Comparison of ENCODE assay signal across 8 cellular contexts in the genomic region with DNA sequence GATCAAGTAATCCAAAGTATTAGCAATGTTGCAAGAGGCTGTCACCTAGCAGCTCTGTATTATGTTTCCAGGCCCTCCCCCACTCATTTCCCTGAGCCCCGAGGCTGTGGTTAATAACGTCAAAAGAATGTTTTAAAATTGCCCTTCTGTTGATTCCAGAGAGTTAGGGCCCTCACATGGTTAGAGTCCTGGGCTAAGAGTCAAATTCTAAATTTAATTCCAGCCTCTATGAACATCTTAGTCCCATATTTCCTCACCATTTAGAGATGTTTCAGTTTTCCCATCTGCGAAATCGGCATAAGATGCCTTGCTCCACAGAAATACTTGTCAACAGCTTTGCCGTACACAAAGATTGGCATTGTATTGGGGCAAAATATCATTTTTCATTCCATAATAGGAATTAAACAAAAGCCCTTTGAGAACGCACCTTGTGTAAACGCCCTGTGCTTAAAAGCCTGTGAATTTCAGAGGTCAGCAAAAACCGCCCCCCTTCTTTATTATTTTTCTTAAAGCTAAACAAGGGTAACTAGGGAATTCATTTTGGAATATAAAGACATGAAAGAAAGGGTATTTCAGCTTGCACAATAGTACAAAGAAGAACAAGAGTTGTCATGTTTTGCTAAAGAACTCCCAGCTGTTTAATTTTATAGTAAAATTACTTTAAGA.
DNase-seq lines count a peak whose midpoint lies in the region; TF ChIP-seq lines count a peak whose summit lies in the region.

No MANE protein-coding gene starts in this region.

- H3K27me3 ChIP-seq in BE2C (no peaks in the 10 kb centered on the region), breast epithelium (no peaks in the 10 kb centered on the region), muscle layer of duodenum (ENCODE audit: low read depth, low read length) (no peaks in the 10 kb centered on the region), thyroid gland (no peaks in the 10 kb centered on the region), ovary (no peaks in the 10 kb centered on the region)

- intact Hi-C loops in breast epithelium (cut with DNase I; ENCODE audit: low total_unique reads) (no loop called here), thyroid gland (cut with DNase I) (loop anchor here (5.0 kb wide), 1 partner anchor 205 kb away; no protein-coding TSS in a partner anchor), ovary (cut with DNase I) (loop anchor here in 3 of 4 donors (5.0 to 10.0 kb wide), 3 partner anchors 135 to 208 kb away; partner anchors contain the start of gene ARID5B (in 1 of the 3))

- TF ChIP-seq POLR2A in breast epithelium (IDR thresholded peaks at IDR 0.05): no peak
- TF ChIP-seq POLR2A in thyroid gland (IDR thresholded peaks at IDR 0.05): no peak
- TF ChIP-seq POLR2A in ovary (IDR thresholded peaks at IDR 0.05): no peak

- 83 to 88% methylated on average over 8 of the region's 8 CpGs for WGBS in thyroid gland, 2 donors
- WGBS in ovary, 3 donors: 64 to 69% (median 67%) methylated on average over 8 of the region's 8 CpGs

- H3K4me1 ChIP-seq in BE2C (peaks cover 34% of the 10 kb centered on the region), breast epithelium (peaks cover 4 to 22% of the 10 kb centered on the region in 2 donors), muscle layer of duodenum (ENCODE audit: control insufficient read depth in 1 of 2, insufficient read depth in 2 of 2, low read length in 2 of 2) (peaks cover 4 to 28% of the 10 kb centered on the region in 2 donors), thyroid gland (peaks cover 0 to 6% of the 10 kb centered on the region in 2 donors), ovary (ENCODE audit: insufficient read depth) (peaks cover 2% of the 10 kb centered on the region)

- no peak for TF ChIP-seq EP300 in ovary (IDR thresholded peaks at IDR 0.05)

- H3K4me3 ChIP-seq in BE2C (ENCODE audit: low read depth, low read length) (no peak overlapping the region), breast epithelium (peak overlapping the region in 1 of 3 donors; percentile 7), muscle layer of duodenum (ENCODE audit: low read depth in 1 of 2, low read length in 2 of 2) (no peak overlapping the region), thyroid gland (replicated peaks in 1 of 3) (no peak overlapping the region), ovary (no peak overlapping the region)

- H3K36me3 ChIP-seq in BE2C (no peaks in the 10 kb centered on the region), KOPT-K1 (ENCODE audit: insufficient read depth, low read length) (no peaks in the 10 kb centered on the region), breast epithelium (no peaks in the 10 kb centered on the region), muscle layer of duodenum (ENCODE audit: control insufficient read depth in 1 of 2, insufficient read depth in 2 of 2, low read length in 2 of 2) (no peaks in the 10 kb centered on the region), thyroid gland (no peaks in the 10 kb centered on the region), ovary (no peaks in the 10 kb centered on the region)

- H3K27ac ChIP-seq in KOPT-K1 (ENCODE audit: low read depth, low read length, poor library complexity, severe bottlenecking) (peak overlapping the region; percentile 69), breast epithelium (peak overlapping the region; percentile 78 to 80), muscle layer of duodenum (ENCODE audit: low read length) (peak overlapping the region; percentile 84), thyroid gland (no peak overlapping the region), ovary (peak overlapping the region in 1 of 2 donors; percentile 5)

- DNase-seq in BE2C (peak; percentile 15), breast epithelium (ENCODE audit: low spot score in 2 of 2) (peak in 1 of 2 donors; percentile 50), thyroid gland (no peak), SK-N-DZ (ENCODE audit: low spot score) (no peak), COLO668 (lab: John Stamatoyannopoulos, UW; ENCODE audit: unreplicated experiment) (no peak), ovary (no peak)

- H3K9me3 ChIP-seq in BE2C (no peaks in the 10 kb centered on the region), KOPT-K1 (ENCODE audit: insufficient read depth, low read length, poor library complexity, severe bottlenecking) (no peaks in the 10 kb centered on the region), breast epithelium (no peaks in the 10 kb centered on the region), muscle layer of duodenum (ENCODE audit: control insufficient read depth in 1 of 2, low read length in 2 of 2) (no peaks in the 10 kb centered on the region), thyroid gland (no peaks in the 10 kb centered on the region), ovary (no peaks in the 10 kb centered on the region)

- TF ChIP-seq CTCF in BE2C (IDR thresholded peaks at IDR 0.05; ENCODE audit: low read depth, low read length) (no peak), breast epithelium (IDR thresholded peaks at IDR 0.05) (no peak), thyroid gland (IDR thresholded peaks at IDR 0.05) (no peak), ovary (IDR thresholded peaks at IDR 0.05) (no peak)

Comparison
In these comparisons a context has a peak if more than half of its experiments do, and no peak if none do; other contexts are left out.
1. H3K27ac ChIP-seq: peak in KOPT-K1 (single experiment), breast epithelium (2 of 2) and muscle layer of duodenum (single experiment); none in thyroid gland (0 of 3).